Comparison of ENCODE assay signal across 8 cellular contexts in the genomic region with DNA sequence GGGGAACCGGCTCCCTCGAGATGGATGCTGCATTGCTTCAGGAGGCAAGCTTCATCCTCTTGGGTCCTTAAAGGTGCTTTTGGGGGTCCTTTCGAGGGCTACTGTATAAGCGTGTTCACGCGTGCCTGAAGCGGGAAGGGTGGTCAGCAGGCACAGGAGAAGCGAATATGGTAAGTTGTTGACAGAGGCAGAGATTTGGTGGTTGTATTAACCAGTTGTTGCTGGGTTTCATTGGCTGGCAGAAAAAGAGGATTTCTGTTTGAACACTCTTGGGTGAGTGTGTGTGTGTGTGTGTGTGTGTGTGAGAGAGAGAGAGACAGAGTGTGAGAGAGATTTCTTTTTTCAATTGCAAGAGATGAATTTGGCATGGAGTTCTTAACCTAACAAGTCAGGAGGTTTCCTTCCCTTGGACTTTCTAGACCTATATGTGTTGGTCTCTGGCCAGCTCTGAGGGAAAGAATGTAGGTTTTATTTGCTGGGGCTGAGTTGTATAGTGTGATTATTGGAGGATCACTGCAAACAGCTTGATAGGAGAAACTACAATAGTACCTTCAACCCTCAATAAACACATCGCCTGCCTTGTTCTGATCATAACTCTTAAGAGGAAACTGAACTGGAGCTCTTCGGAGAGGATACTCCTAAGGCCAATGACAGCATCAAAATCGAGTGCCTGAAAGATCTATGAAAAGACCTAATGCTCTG. TPM values are rescaled to one million over a fixed set of nuclear protein-coding genes. Genes with fewer than 3 reads are reported as not detected.
A peak's percentile ranks its signal among the peaks of the same experiment; 100 is the strongest.
DNase-seq lines count a peak whose midpoint lies in the region; ATAC-seq, FAIRE-seq and TF ChIP-seq lines count a peak whose summit lies in the region.

No MANE protein-coding gene starts in this region.

- H3K9me2 ChIP-seq in OCI-LY7 (ENCODE audit: insufficient read depth, low read length): no peaks in the 10 kb centered on the region

- H3K27me3 ChIP-seq in muscle layer of duodenum (ENCODE audit: low read depth, low read length): no peaks in the 10 kb centered on the region

- CTCF ChIA-PET in AG04449 (lab: Yijun Ruan, JAX) (interaction anchor here (0.8 to 6.1 kb wide), 7 partner anchors 141 to 352 kb away, joined by 3 to 98 read pairs (median 4); no protein-coding TSS in a partner anchor), OCI-LY7 (lab: Charles Lee; ENCODE audit: unreplicated experiment) (no interaction called here)

- no TSS peak for BruUV-seq in OCI-LY7 (replicated peaks; lab: Mats Ljungman, UMichigan)

- peak overlapping the region; percentile 37 for H3K27ac ChIP-seq in OCI-LY7 (ENCODE audit: low read depth, low read length, poor library complexity, severe bottlenecking)
- H3K27ac ChIP-seq in coronary artery: peak overlapping the region; percentile 88 to 95
- H3K27ac ChIP-seq in muscle layer of duodenum (ENCODE audit: low read length): peak overlapping the region; percentile 90

- H3K4me1 ChIP-seq in OCI-LY7 (ENCODE audit: insufficient read depth, low read length, poor library complexity, severe bottlenecking) (peaks cover 31% of the 10 kb centered on the region), muscle layer of duodenum (ENCODE audit: control insufficient read depth in 1 of 2, insufficient read depth in 2 of 2, low read length in 2 of 2) (peaks cover 0 to 22% of the 10 kb centered on the region in 2 donors)

- TF ChIP-seq CTCF in AG04449 (IDR thresholded peaks at IDR 0.05; ENCODE audit: insufficient read depth, low read length, missing control alignments): no peak
- no peak for TF ChIP-seq CTCF in OCI-LY7 (conservative IDR thresholded peaks at IDR 0.05; ENCODE audit: low read length)
- no peak for TF ChIP-seq CTCF in coronary artery (IDR thresholded peaks at IDR 0.05)

- 0 out of 2 replicates have a peak, but pooled peaks cover 4% of the 10 kb centered on the region for H4K20me1 ChIP-seq in OCI-LY7 (ENCODE audit: insufficient read depth, low read length)

- H3K4me3 ChIP-seq in AG04449 (ENCODE audit: low read depth, low read length) (peak overlapping the region; percentile 85), OCI-LY7 (ENCODE audit: low read depth, low read length, poor library complexity, severe bottlenecking) (peak overlapping the region; percentile 97), coronary artery (peak overlapping the region; percentile 94), muscle layer of duodenum (ENCODE audit: low read depth in 1 of 2, low read length in 2 of 2) (peak overlapping the region; percentile 92 to 94)

- no peak for ATAC-seq in GM18858 (IDR thresholded peaks at IDR 0.05; ENCODE audit: unreplicated experiment)

- H3K4me2 ChIP-seq in OCI-LY7 (ENCODE audit: low read length): peak overlapping the region; percentile 80

- no peak for DNase-seq in AG04449 (ENCODE audit: low read depth, low spot score)
- DNase-seq in GM19239 (ENCODE audit: insufficient read length, low spot score): no peak
- peak; percentile 45 for DNase-seq in OCI-LY7 (ENCODE audit: low spot score)
- DNase-seq in coronary artery (ENCODE audit: low spot score): no peak
- DNase-seq in NCI-H1930 (lab: John Stamatoyannopoulos, UW): no peak
- DNase-seq in mesenteric fat pad (ENCODE audit: low spot score): no peak

- no peaks in the 10 kb centered on the region for H3K9me3 ChIP-seq in OCI-LY7 (ENCODE audit: low read length)
- no peaks in the 10 kb centered on the region for H3K9me3 ChIP-seq in muscle layer of duodenum (ENCODE audit: control insufficient read depth in 1 of 2, low read length in 2 of 2)

- FAIRE-seq in GM19239 (lab: Jason Lieb, UNC): peak; percentile 85

- POLR2A ChIA-PET in AG04449 (lab: Yijun Ruan, JAX): interaction anchor here (0.6 to 1.4 kb wide), 4 partner anchors 13 to 424 kb away, joined by 3 read pairs; no protein-coding TSS in a partner anchor
- POLR2A ChIA-PET in OCI-LY7 (lab: Charles Lee): interaction anchor here (0.6 to 1.7 kb wide), 4 partner anchors 16 to 925 kb away, joined by 3 to 6 read pairs (median 6); a partner anchor contains a TSS

- H2AFZ ChIP-seq in OCI-LY7 (ENCODE audit: low read length): peak overlapping the region; percentile 78

- H3K36me3 ChIP-seq in OCI-LY7 (ENCODE audit: insufficient read depth, low read length) (no peaks in the 10 kb centered on the region), muscle layer of duodenum (ENCODE audit: control insufficient read depth in 1 of 2, insufficient read depth in 2 of 2, low read length in 2 of 2) (no peaks in the 10 kb centered on the region)

- H3K79me2 ChIP-seq in OCI-LY7 (ENCODE audit: insufficient read depth, low read depth, low read length): peaks cover 16% of the 10 kb centered on the region; the same call in 1 of the 2 replicates

- intact Hi-C loops in OCI-LY7 (cut with micrococcal nuclease; ENCODE audit: unreplicated experiment): loop anchor here (1.0 to 10.0 kb wide), 3 partner anchors 67 to 328 kb away; a partner anchor contains a TSS

RNA-seq across cellular contexts. Expression of a gene that starts 1.1 kb away (rescaled TPM):
- total RNA-seq in OCI-LY7 (2014; rRNA removed; shearing (Covaris generic)): 7.7 and 9.9 TPM in 2 replicates
- 9.4 and 17.6 TPM in 2 replicates for total RNA-seq in OCI-LY7 (2022)
- 15.4 TPM for total RNA-seq in mesenteric fat pad

Comparison
In these comparisons a context has a peak if more than half of its experiments do, and no peak if none do; other contexts are left out.
1. H3K27ac ChIP-seq: peak in every context shown above with its lines; median percentile 92 in coronary artery; 90 in muscle layer of duodenum; 37 in OCI-LY7.